23 cellular contexts compared by ENCODE assay signal in the genomic region with DNA sequence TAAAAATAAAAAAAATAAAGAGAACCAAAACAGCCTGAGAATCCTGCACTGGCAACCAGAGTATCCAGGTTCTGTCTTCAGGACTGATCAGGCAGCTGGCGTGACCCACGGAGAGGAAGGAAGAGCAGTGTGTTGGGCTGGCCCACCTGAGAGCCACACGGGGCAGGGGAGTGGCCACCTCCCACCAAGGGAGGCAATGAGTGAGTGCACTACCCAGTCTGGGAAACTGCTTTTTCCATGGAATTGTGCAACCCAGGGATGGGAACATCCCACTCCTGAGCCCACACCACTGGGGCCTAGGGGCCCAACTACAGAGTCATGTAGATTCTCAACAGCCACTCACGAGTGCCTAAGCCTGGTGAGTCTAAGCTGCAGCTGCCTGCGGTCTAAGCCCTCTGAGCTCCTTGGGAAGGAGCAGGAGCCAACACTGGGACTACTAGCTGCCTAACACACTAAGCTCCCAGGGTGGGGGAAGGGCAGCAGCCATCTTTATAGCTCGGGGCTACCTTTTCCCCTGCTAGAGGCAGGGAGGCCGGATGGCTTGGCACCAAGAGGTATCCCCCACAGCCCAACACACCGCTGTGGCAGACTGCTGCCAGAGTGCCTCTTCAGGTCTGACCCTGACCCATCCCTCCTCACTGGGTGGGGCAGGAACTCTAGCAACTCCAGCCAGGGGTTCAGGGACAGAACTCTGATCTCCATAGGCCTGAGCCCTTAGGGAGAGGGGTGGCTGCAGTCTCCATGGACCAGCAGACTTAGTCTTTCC.
DNase-seq lines count a peak whose midpoint lies in the region; ATAC-seq, FAIRE-seq and TF ChIP-seq lines count a peak whose summit lies in the region.
"Had no signal": no experiment of that assay in that cellular context is flagged by ENCODE, and none has a peak within 500 bp of the region (broad histone marks: within the 10 kb centered on the region; RNA-seq: fewer than 3 reads in every experiment).

No MANE protein-coding gene starts in this region.

- no peak overlapping the region for H3K9ac ChIP-seq in kidney (ENCODE audit: low read length in 2 of 2)

- TF ChIP-seq CTCF in WERI-Rb-1 (IDR thresholded peaks at IDR 0.05; ENCODE audit: low read depth, low read length) (no peak), kidney (IDR thresholded peaks at IDR 0.05; ENCODE audit: borderline replicate concordance, extremely low read depth, insufficient read depth) (no peak)

- DNase-seq in GM03348 (ENCODE audit: low spot score), result peak; percentile 1
- peak; percentile 25 for DNase-seq in WERI-Rb-1
- DNase-seq in kidney, result peak; percentile 43
- no peak for DNase-seq in aorta
- DNase-seq in activated naive CD4-positive, alpha-beta T cell (lab: John Stamatoyannopoulos, UW), result no peak
- DNase-seq: ACHN; BE2C; C1 segment of cervical spinal cord; CD4-positive, CD25-positive, alpha-beta regulatory T cell; CD8-positive, alpha-beta memory T cell; COR-L47; DMS153; DMS79; GDM1; GOT3; H7; HFFc6 had no signal

- H3K4me3 ChIP-seq in WERI-Rb-1 (ENCODE audit: low read depth, low read length) (no peak overlapping the region), kidney (ENCODE audit: low read length in 2 of 2) (no peak overlapping the region), aorta (ENCODE audit: low read length in 2 of 2) (no peak overlapping the region)
- H3K4me3 ChIP-seq: GM12878 had no signal

- H3K4me1 ChIP-seq in kidney (ENCODE audit: control insufficient read depth in 1 of 2, insufficient read depth in 1 of 2, low read depth in 1 of 2, low read length in 2 of 2), result no peaks in the 10 kb centered on the region
- no peaks in the 10 kb centered on the region for H3K4me1 ChIP-seq in aorta (ENCODE audit: control insufficient read depth in 1 of 2, insufficient read depth in 2 of 2, low read length in 2 of 2)
- H3K4me1 ChIP-seq: BE2C had no signal

- H3K36me3 ChIP-seq in WERI-Rb-1 (no peaks in the 10 kb centered on the region), kidney (ENCODE audit: control insufficient read depth in 1 of 2, insufficient read depth in 2 of 2, low read length in 2 of 2) (no peaks in the 10 kb centered on the region), aorta (ENCODE audit: control insufficient read depth in 1 of 2, insufficient read depth in 2 of 2, low read length in 1 of 2) (no peaks in the 10 kb centered on the region)
- H3K36me3 ChIP-seq: BE2C had no signal

- no peaks in the 10 kb centered on the region for H3K27me3 ChIP-seq in WERI-Rb-1 (ENCODE audit: insufficient read depth, low read depth, severe bottlenecking)
- no peaks in the 10 kb centered on the region for H3K27me3 ChIP-seq in aorta (ENCODE audit: control insufficient read depth in 1 of 2, insufficient read depth in 2 of 2, low read length in 1 of 2)
- H3K27me3 ChIP-seq: BE2C had no signal

- H3K9me3 ChIP-seq in WERI-Rb-1 (ENCODE audit: severe bottlenecking), result no peaks in the 10 kb centered on the region
- peaks cover 0 to 8% of the 10 kb centered on the region in 2 donors for H3K9me3 ChIP-seq in kidney (ENCODE audit: control insufficient read depth in 1 of 2, low read length in 2 of 2)
- H3K9me3 ChIP-seq in aorta (ENCODE audit: control insufficient read depth, low read length), result no peaks in the 10 kb centered on the region
- H3K9me3 ChIP-seq: BE2C had no signal

- intact Hi-C loops in kidney (cut with DNase I), result no loop called here
- intact Hi-C loops in aorta (cut with DNase I), result no loop called here

- 84 to 88% methylated on average over 8 of the region's 8 CpGs for WGBS in aorta, 2 donors

- no peak for FAIRE-seq in kidney (lab: Jason Lieb, UNC)
- FAIRE-seq: A204.1, GM12878 had no signal

- H3K27ac ChIP-seq in WERI-Rb-1 (no peak overlapping the region), kidney (ENCODE audit: low read depth in 2 of 2, low read length in 2 of 2) (no peak overlapping the region), aorta (ENCODE audit: low read depth in 1 of 2, low read length in 2 of 2) (no peak overlapping the region)
- H3K27ac ChIP-seq: HL-60 had no signal

- ATAC-seq in aorta (ENCODE audit: low FRiP score) (peak; percentile 54), HG02610 (IDR thresholded peaks at IDR 0.05; ENCODE audit: unreplicated experiment) (no peak), HG02938 (IDR thresholded peaks at IDR 0.05; ENCODE audit: unreplicated experiment) (no peak)
- ATAC-seq: GM12878, HCT116 had no signal

Comparison
In these comparisons a context has a peak if more than half of its experiments do, and no peak if none do; other contexts are left out.
1. DNase-seq: peak in GM03348 (single experiment), WERI-Rb-1 (single experiment) and kidney (single experiment); none in aorta (0 of 2) and activated naive CD4-positive, alpha-beta T cell (0 of 4).